18 cellular contexts compared by ENCODE assay signal in the genomic region with DNA sequence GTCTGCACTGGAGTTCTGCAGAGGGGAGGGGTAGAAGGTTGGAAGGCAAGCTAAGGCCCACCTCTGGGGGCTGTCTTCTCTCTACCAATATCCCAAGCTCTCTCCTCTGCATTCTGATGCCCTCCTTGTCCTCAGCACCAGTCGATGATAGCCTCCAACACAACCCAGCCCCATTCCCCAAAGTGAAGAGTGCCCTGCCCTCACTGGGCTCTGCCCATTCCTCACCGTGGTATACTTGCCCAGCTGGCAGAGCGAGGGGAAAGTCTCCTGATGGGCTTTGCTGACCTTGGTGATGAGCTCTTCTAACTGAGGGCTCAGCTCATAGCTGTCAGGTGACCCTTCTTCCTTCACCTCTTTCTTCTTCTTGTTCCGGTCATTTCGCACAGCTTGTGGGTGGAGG. TPM values are rescaled to one million over a fixed set of nuclear protein-coding genes. Genes with fewer than 3 reads are reported as not detected.
DNase-seq lines count a peak whose midpoint lies in the region; ATAC-seq, FAIRE-seq and TF ChIP-seq lines count a peak whose summit lies in the region.
"Had no signal": no experiment of that assay in that cellular context is flagged by ENCODE, and none has a peak within 500 bp of the region (broad histone marks: within the 10 kb centered on the region; RNA-seq: fewer than 3 reads in every experiment).

No MANE protein-coding gene starts in this region.

- no peak for DNase-seq in activated CD4-positive, alpha-beta memory T cell treated with anti-CD3 and anti-CD28 coated beads, Interleukin-2, amount 10 ng/mL, durations not matched to agents 7 days and 5 days
- DNase-seq in activated CD4-positive, alpha-beta memory T cell treated with anti-CD3 and anti-CD28 coated beads for 36 hours: no peak
- no peak for DNase-seq in activated T-helper 1 cell treated with anti-CD3 and anti-CD28 coated beads, Interleukin-12 subunit alpha, Interleukin-12 subunit beta, Interleukin-2, Interleukin-4 antibody, amounts not matched to agents 30 ng/mL and 10 ng/mL and 1 ng/mL, durations not matched to agents 14 hours and 24 hours and 36 hours (ENCODE audit: low spot score)
- DNase-seq in kidney (peak; percentile 29), GM12891 (ENCODE audit: insufficient read length, low spot score) (no peak), cerebellar nuclear complex (lab: John Stamatoyannopoulos, UW) (no peak)
- DNase-seq: COR-L47, glutamatergic neuron, islet precursor cell, Kasumi-1, NCI-H1436 treated with DMSO at 0.1 percent for 48 hours, ovary, PC-3 had no signal

- CTCF ChIA-PET in activated CD4-positive, alpha-beta memory T cell treated with anti-CD3 and anti-CD28 coated beads, Interleukin-2, amount 10 ng/mL, durations not matched to agents 7 days and 5 days (lab: Charles Lee): interaction anchor here (0.8 to 15.2 kb wide), 22 partner anchors 13 to 112 kb away, joined by 3 to 211 read pairs (median 6); partner anchors contain the start of genes AAAS, ESPL1, PFDN5 and SOAT2
- CTCF ChIA-PET in activated CD4-positive, alpha-beta memory T cell treated with anti-CD3 and anti-CD28 coated beads for 36 hours (lab: Charles Lee): interaction anchor here (0.8 to 13.0 kb wide), 31 partner anchors 8 to 130 kb away, joined by 3 to 172 read pairs (median 7); partner anchors contain the start of genes AAAS, CSAD, ESPL1 and MYG1

- H3K4me1 ChIP-seq in kidney (ENCODE audit: control insufficient read depth in 1 of 2, insufficient read depth in 1 of 2, low read depth in 1 of 2, low read length in 2 of 2) (peaks cover 0 to 34% of the 10 kb centered on the region in 2 donors), subcutaneous abdominal adipose tissue (ENCODE audit: control insufficient read depth in 5 of 5, insufficient read depth in 5 of 5, low read length in 5 of 5) (peaks cover 17 to 66% (median 60%) of the 10 kb centered on the region in 5 donors)

- no peak overlapping the region for H3K9ac ChIP-seq in kidney (ENCODE audit: low read length in 2 of 2)
- H3K9ac ChIP-seq in subcutaneous abdominal adipose tissue (ENCODE audit: low read length in 5 of 5): peak overlapping the region in 1 of 5 donors; percentile 6

- no peaks in the 10 kb centered on the region for H3K27me3 Mint-ChIP-seq in activated CD4-positive, alpha-beta memory T cell treated with anti-CD3 and anti-CD28 coated beads, Interleukin-2, amount 10 ng/mL, durations not matched to agents 7 days and 5 days
- no peaks in the 10 kb centered on the region for H3K27me3 Mint-ChIP-seq in activated CD4-positive, alpha-beta memory T cell treated with anti-CD3 and anti-CD28 coated beads for 36 hours
- H3K27me3 Mint-ChIP-seq in activated T-helper 1 cell treated with anti-CD3 and anti-CD28 coated beads, Interleukin-12 subunit alpha, Interleukin-12 subunit beta, Interleukin-2, Interleukin-4 antibody, amounts not matched to agents 30 ng/mL and 10 ng/mL and 1 ng/mL, durations not matched to agents 14 hours and 24 hours and 36 hours (ENCODE audit: insufficient read depth): no peaks in the 10 kb centered on the region

- no peak for TF ChIP-seq CTCF in kidney (IDR thresholded peaks at IDR 0.05; ENCODE audit: borderline replicate concordance, extremely low read depth, insufficient read depth)

- peaks cover 80% of the 10 kb centered on the region for H3K36me3 Mint-ChIP-seq in activated CD4-positive, alpha-beta memory T cell treated with anti-CD3 and anti-CD28 coated beads, Interleukin-2, amount 10 ng/mL, durations not matched to agents 7 days and 5 days (ENCODE audit: low read depth)
- peaks cover 31% of the 10 kb centered on the region for H3K36me3 Mint-ChIP-seq in activated CD4-positive, alpha-beta memory T cell treated with anti-CD3 and anti-CD28 coated beads for 36 hours
- peaks cover 43% of the 10 kb centered on the region for H3K36me3 Mint-ChIP-seq in activated T-helper 1 cell treated with anti-CD3 and anti-CD28 coated beads, Interleukin-12 subunit alpha, Interleukin-12 subunit beta, Interleukin-2, Interleukin-4 antibody, amounts not matched to agents 30 ng/mL and 10 ng/mL and 1 ng/mL, durations not matched to agents 14 hours and 24 hours and 36 hours (ENCODE audit: low read depth)

- no peaks in the 10 kb centered on the region for H3K27me3 ChIP-seq in subcutaneous abdominal adipose tissue (ENCODE audit: control insufficient read depth in 5 of 5, insufficient read depth in 4 of 5, low read length in 5 of 5)
- H3K27me3 ChIP-seq: ovary, suprapubic skin had no signal

- peak overlapping the region; percentile 55 for H3K27ac Mint-ChIP-seq in activated CD4-positive, alpha-beta memory T cell treated with anti-CD3 and anti-CD28 coated beads, Interleukin-2, amount 10 ng/mL, durations not matched to agents 7 days and 5 days
- no peak overlapping the region for H3K27ac Mint-ChIP-seq in activated CD4-positive, alpha-beta memory T cell treated with anti-CD3 and anti-CD28 coated beads for 36 hours
- peak overlapping the region; percentile 59 for H3K27ac Mint-ChIP-seq in activated T-helper 1 cell treated with anti-CD3 and anti-CD28 coated beads, Interleukin-12 subunit alpha, Interleukin-12 subunit beta, Interleukin-2, Interleukin-4 antibody, amounts not matched to agents 30 ng/mL and 10 ng/mL and 1 ng/mL, durations not matched to agents 14 hours and 24 hours and 36 hours

- intact Hi-C loops in activated CD4-positive, alpha-beta memory T cell treated with anti-CD3 and anti-CD28 coated beads for 36 hours (cut with micrococcal nuclease): no loop called here
- intact Hi-C loops in activated T-helper 1 cell treated with anti-CD3 and anti-CD28 coated beads, Interleukin-12 subunit alpha, Interleukin-12 subunit beta, Interleukin-2, Interleukin-4 antibody, amounts not matched to agents 30 ng/mL and 10 ng/mL and 1 ng/mL, durations not matched to agents 14 hours and 24 hours and 36 hours (cut with micrococcal nuclease): no loop called here
- intact Hi-C loops in kidney (cut with DNase I): loop anchor here (10.0 kb wide), 1 partner anchor 71 kb away; no protein-coding TSS in a partner anchor

- TF ChIP-seq POLR2A in GM12891 (IDR thresholded peaks at IDR 0.05; ENCODE audit: low read depth, low read length): no peak

- H3K27ac ChIP-seq in kidney (ENCODE audit: low read depth in 2 of 2, low read length in 2 of 2) (no peak overlapping the region), subcutaneous abdominal adipose tissue (ENCODE audit: low read depth, low read length) (peak overlapping the region; percentile 100)
- H3K27ac ChIP-seq: ovary, suprapubic skin had no signal

- H3K4me3 ChIP-seq in kidney (ENCODE audit: low read length in 2 of 2): peak overlapping the region in 1 of 2 donors; percentile 25
- peak overlapping the region in 3 of 5 donors; percentile 0 to 29 (median 9) for H3K4me3 ChIP-seq in subcutaneous abdominal adipose tissue (ENCODE audit: low read depth in 1 of 5, low read length in 5 of 5)
- H3K4me3 ChIP-seq: mucosa of descending colon, ovary, suprapubic skin had no signal

- POLR2A ChIA-PET in activated CD4-positive, alpha-beta memory T cell treated with anti-CD3 and anti-CD28 coated beads, Interleukin-2, amount 10 ng/mL, durations not matched to agents 7 days and 5 days (lab: Charles Lee): interaction anchor here (0.8 to 8.3 kb wide), 15 partner anchors 8 to 131 kb away, joined by 3 to 71 read pairs (median 5); partner anchors contain the start of genes ESPL1, MYG1 and PFDN5
- POLR2A ChIA-PET in activated CD4-positive, alpha-beta memory T cell treated with anti-CD3 and anti-CD28 coated beads for 36 hours (lab: Charles Lee): interaction anchor here (0.7 to 1.2 kb wide), 7 partner anchors 33 to 148 kb away, joined by 3 to 5 read pairs (median 3); partner anchors contain the start of gene AAAS

- H3K4me1 Mint-ChIP-seq in activated CD4-positive, alpha-beta memory T cell treated with anti-CD3 and anti-CD28 coated beads, Interleukin-2, amount 10 ng/mL, durations not matched to agents 7 days and 5 days: peaks cover 88% of the 10 kb centered on the region
- peaks cover 58% of the 10 kb centered on the region for H3K4me1 Mint-ChIP-seq in activated CD4-positive, alpha-beta memory T cell treated with anti-CD3 and anti-CD28 coated beads for 36 hours (ENCODE audit: low read depth)
- peaks cover 77% of the 10 kb centered on the region for H3K4me1 Mint-ChIP-seq in activated T-helper 1 cell treated with anti-CD3 and anti-CD28 coated beads, Interleukin-12 subunit alpha, Interleukin-12 subunit beta, Interleukin-2, Interleukin-4 antibody, amounts not matched to agents 30 ng/mL and 10 ng/mL and 1 ng/mL, durations not matched to agents 14 hours and 24 hours and 36 hours (ENCODE audit: low read depth)

- no peaks in the 10 kb centered on the region for H3K9me3 Mint-ChIP-seq in activated CD4-positive, alpha-beta memory T cell treated with anti-CD3 and anti-CD28 coated beads, Interleukin-2, amount 10 ng/mL, durations not matched to agents 7 days and 5 days
- no peaks in the 10 kb centered on the region for H3K9me3 Mint-ChIP-seq in activated CD4-positive, alpha-beta memory T cell treated with anti-CD3 and anti-CD28 coated beads for 36 hours
- H3K9me3 Mint-ChIP-seq in activated T-helper 1 cell treated with anti-CD3 and anti-CD28 coated beads, Interleukin-12 subunit alpha, Interleukin-12 subunit beta, Interleukin-2, Interleukin-4 antibody, amounts not matched to agents 30 ng/mL and 10 ng/mL and 1 ng/mL, durations not matched to agents 14 hours and 24 hours and 36 hours: no peaks in the 10 kb centered on the region

- ATAC-seq in GM21825 (IDR thresholded peaks at IDR 0.05; ENCODE audit: unreplicated experiment): no peak
- ATAC-seq: mucosa of descending colon had no signal

- no peak overlapping the region for H3K4me3 Mint-ChIP-seq in activated CD4-positive, alpha-beta memory T cell treated with anti-CD3 and anti-CD28 coated beads, Interleukin-2, amount 10 ng/mL, durations not matched to agents 7 days and 5 days
- no peak overlapping the region for H3K4me3 Mint-ChIP-seq in activated CD4-positive, alpha-beta memory T cell treated with anti-CD3 and anti-CD28 coated beads for 36 hours
- H3K4me3 Mint-ChIP-seq in activated T-helper 1 cell treated with anti-CD3 and anti-CD28 coated beads, Interleukin-12 subunit alpha, Interleukin-12 subunit beta, Interleukin-2, Interleukin-4 antibody, amounts not matched to agents 30 ng/mL and 10 ng/mL and 1 ng/mL, durations not matched to agents 14 hours and 24 hours and 36 hours: no peak overlapping the region

- peaks cover 10% of the 10 kb centered on the region in 2 donors for H3K36me3 ChIP-seq in kidney (ENCODE audit: control insufficient read depth in 1 of 2, insufficient read depth in 2 of 2, low read length in 2 of 2)
- peaks cover 3 to 57% (median 53%) of the 10 kb centered on the region in 5 donors for H3K36me3 ChIP-seq in subcutaneous abdominal adipose tissue (ENCODE audit: control insufficient read depth in 5 of 5, insufficient read depth in 5 of 5, low read length in 5 of 5)
- H3K36me3 ChIP-seq: ovary had no signal

- FAIRE-seq in kidney (lab: Jason Lieb, UNC) (no peak), GM12891 (lab: Jason Lieb, UNC) (no peak)

- no peaks in the 10 kb centered on the region for H3K9me3 ChIP-seq in kidney (ENCODE audit: control insufficient read depth in 1 of 2, low read length in 2 of 2)
- no peaks in the 10 kb centered on the region for H3K9me3 ChIP-seq in subcutaneous abdominal adipose tissue (ENCODE audit: control insufficient read depth in 5 of 5, low read length in 5 of 5)
- H3K9me3 ChIP-seq: mucosa of descending colon, ovary, suprapubic skin had no signal

RNA-seq across cellular contexts. Expression of gene ITGB7, which starts 7.2 kb away (rescaled TPM):
- total RNA-seq in activated CD4-positive, alpha-beta memory T cell treated with anti-CD3 and anti-CD28 coated beads, Interleukin-2, amount 10 ng/mL, durations not matched to agents 7 days and 5 days: 100 to 1,000 TPM; 780 to 786 TPM
- 100 to 1,000 TPM; 168 to 169 TPM for total RNA-seq in activated CD4-positive, alpha-beta memory T cell treated with anti-CD3 and anti-CD28 coated beads for 36 hours
- 258 and 266 TPM in 2 replicates for total RNA-seq in activated T-helper 1 cell treated with anti-CD3 and anti-CD28 coated beads, Interleukin-12 subunit alpha, Interleukin-12 subunit beta, Interleukin-2, Interleukin-4 antibody, amounts not matched to agents 30 ng/mL and 10 ng/mL and 1 ng/mL, durations not matched to agents 14 hours and 24 hours and 36 hours
- total RNA-seq in kidney: 14.5 TPM
- 11.0 TPM for polyA plus RNA-seq in kidney (ENCODE audit: insufficient read depth, low read depth, low replicate concordance)
- polyA plus RNA-seq in GM12891 (2012; ENCODE audit: low read depth, missing spikeins): 154 TPM
- total RNA-seq: NCI-H460 had no signal

RNA-seq across cellular contexts. Expression of gene RARG, which starts 17.8 kb away (rescaled TPM):
- total RNA-seq in activated CD4-positive, alpha-beta memory T cell treated with anti-CD3 and anti-CD28 coated beads, Interleukin-2, amount 10 ng/mL, durations not matched to agents 7 days and 5 days: 10 to 100 TPM; 46.1 to 47.4 TPM
- total RNA-seq in activated CD4-positive, alpha-beta memory T cell treated with anti-CD3 and anti-CD28 coated beads for 36 hours: 10 to 100 TPM; 21.8 to 25.2 TPM
- 58.6 and 61.6 TPM in 2 replicates for total RNA-seq in activated T-helper 1 cell treated with anti-CD3 and anti-CD28 coated beads, Interleukin-12 subunit alpha, Interleukin-12 subunit beta, Interleukin-2, Interleukin-4 antibody, amounts not matched to agents 30 ng/mL and 10 ng/mL and 1 ng/mL, durations not matched to agents 14 hours and 24 hours and 36 hours
- total RNA-seq in kidney: 34.1 TPM
- 13.2 TPM for polyA plus RNA-seq in kidney (ENCODE audit: insufficient read depth, low read depth, low replicate concordance)
- 4.0 TPM for polyA plus RNA-seq in GM12891 (2012; ENCODE audit: low read depth, missing spikeins)

RNA-seq across cellular contexts. Expression of gene CSAD, which starts 33.5 kb away (rescaled TPM):
- total RNA-seq in activated CD4-positive, alpha-beta memory T cell treated with anti-CD3 and anti-CD28 coated beads, Interleukin-2, amount 10 ng/mL, durations not matched to agents 7 days and 5 days: 10 to 100 TPM; 28.6 to 31.0 TPM
- total RNA-seq in activated CD4-positive, alpha-beta memory T cell treated with anti-CD3 and anti-CD28 coated beads for 36 hours: 10 to 100 TPM; 21.4 to 23.7 TPM
- total RNA-seq in activated T-helper 1 cell treated with anti-CD3 and anti-CD28 coated beads, Interleukin-12 subunit alpha, Interleukin-12 subunit beta, Interleukin-2, Interleukin-4 antibody, amounts not matched to agents 30 ng/mL and 10 ng/mL and 1 ng/mL, durations not matched to agents 14 hours and 24 hours and 36 hours: 21.7 and 22.6 TPM in 2 replicates
- 39.1 TPM for total RNA-seq in kidney
- 24.0 TPM for polyA plus RNA-seq in kidney (ENCODE audit: insufficient read depth, low read depth, low replicate concordance)
- 8.6 TPM for polyA plus RNA-seq in GM12891 (2012; ENCODE audit: low read depth, missing spikeins)

RNA-seq across cellular contexts. Expression of gene ZNF740, which starts 33.7 kb away (rescaled TPM):
- total RNA-seq in activated CD4-positive, alpha-beta memory T cell treated with anti-CD3 and anti-CD28 coated beads, Interleukin-2, amount 10 ng/mL, durations not matched to agents 7 days and 5 days: 10 to 100 TPM; 33.7 to 45.5 TPM
- 10 to 100 TPM; 32.6 to 37.5 TPM for total RNA-seq in activated CD4-positive, alpha-beta memory T cell treated with anti-CD3 and anti-CD28 coated beads for 36 hours
- total RNA-seq in activated T-helper 1 cell treated with anti-CD3 and anti-CD28 coated beads, Interleukin-12 subunit alpha, Interleukin-12 subunit beta, Interleukin-2, Interleukin-4 antibody, amounts not matched to agents 30 ng/mL and 10 ng/mL and 1 ng/mL, durations not matched to agents 14 hours and 24 hours and 36 hours: 48.1 and 52.8 TPM in 2 replicates
- total RNA-seq in kidney: 58.3 TPM
- 11.1 TPM for polyA plus RNA-seq in kidney (ENCODE audit: insufficient read depth, low read depth, low replicate concordance)
- 10.6 TPM for polyA plus RNA-seq in GM12891 (2012; ENCODE audit: low read depth, missing spikeins)

RNA-seq across cellular contexts. Expression of gene ESPL1, which starts 53.9 kb away (rescaled TPM):
- total RNA-seq in activated CD4-positive, alpha-beta memory T cell treated with anti-CD3 and anti-CD28 coated beads, Interleukin-2, amount 10 ng/mL, durations not matched to agents 7 days and 5 days: 10 to 100 TPM; 88.4 to 90.2 TPM
- total RNA-seq in activated CD4-positive, alpha-beta memory T cell treated with anti-CD3 and anti-CD28 coated beads for 36 hours: 10 to 100 TPM; 70.0 to 77.2 TPM
- 61.2 and 68.4 TPM in 2 replicates for total RNA-seq in activated T-helper 1 cell treated with anti-CD3 and anti-CD28 coated beads, Interleukin-12 subunit alpha, Interleukin-12 subunit beta, Interleukin-2, Interleukin-4 antibody, amounts not matched to agents 30 ng/mL and 10 ng/mL and 1 ng/mL, durations not matched to agents 14 hours and 24 hours and 36 hours
- total RNA-seq in kidney: 1.5 TPM
- polyA plus RNA-seq in kidney (ENCODE audit: insufficient read depth, low read depth, low replicate concordance): 2.9 TPM
- 11.6 TPM for polyA plus RNA-seq in GM12891 (2012; ENCODE audit: low read depth, missing spikeins)

Comparison
In these comparisons a context has a peak if more than half of its experiments do, and no peak if none do; other contexts are left out.
1. RNA of gene ITGB7, which starts 7.2 kb away (total RNA-seq): 780 to 786 TPM in activated CD4-positive, alpha-beta memory T cell treated with anti-CD3 and anti-CD28 coated beads, Interleukin-2, amount 10 ng/mL, durations not matched to agents 7 days and 5 days, 258 to 266 TPM in activated T-helper 1 cell treated with anti-CD3 and anti-CD28 coated beads, Interleukin-12 subunit alpha, Interleukin-12 subunit beta, Interleukin-2, Interleukin-4 antibody, amounts not matched to agents 30 ng/mL and 10 ng/mL and 1 ng/mL, durations not matched to agents 14 hours and 24 hours and 36 hours and 168 to 169 TPM in activated CD4-positive, alpha-beta memory T cell treated with anti-CD3 and anti-CD28 coated beads for 36 hours; 14.5 TPM in kidney (single experiment); every median in the first group is over 10 times any median in the second.